ENCODE assay signal across 1 cellular context in the genomic region with DNA sequence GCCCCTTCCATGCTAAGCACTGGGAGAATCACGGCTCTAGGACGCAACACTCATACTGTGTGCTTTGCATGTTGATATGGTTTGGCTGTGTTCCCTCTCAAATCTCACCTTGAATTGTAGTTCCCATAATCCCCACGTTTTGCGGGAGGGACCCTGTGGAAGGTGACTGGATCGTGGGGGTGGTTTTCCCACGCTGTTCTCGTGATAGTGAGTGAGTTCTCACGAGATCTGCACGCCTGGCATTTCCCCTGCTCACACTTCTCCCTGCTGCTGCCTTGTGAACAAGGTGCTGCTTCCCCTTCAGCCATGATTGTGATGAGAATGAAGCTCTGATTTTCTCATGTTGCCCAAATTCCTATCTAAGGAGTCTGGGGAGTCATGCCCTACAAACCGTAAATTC.
TF ChIP-seq lines count a peak whose summit lies in the region.

No MANE protein-coding gene starts in this region.

TF ChIP-seq in HepG2, 621 proteins besides CTCF, POLR2A, EP300 and RAD21:
- TF ChIP-seq, protein P1, sequence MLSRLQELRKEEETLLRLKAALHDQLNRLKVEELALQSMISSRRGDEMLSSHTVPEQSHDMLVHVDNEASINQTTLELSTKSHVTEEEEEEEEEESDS (CRISPR knock-in tag; IDR thresholded peaks at IDR 0.05; ENCODE audit: borderline replicate concordance): no peak
- no peak for TF ChIP-seq SAP130 (CRISPR knock-in tag; IDR thresholded peaks at IDR 0.05; ENCODE audit: low read depth)
- TF ChIP-seq, protein P2, sequence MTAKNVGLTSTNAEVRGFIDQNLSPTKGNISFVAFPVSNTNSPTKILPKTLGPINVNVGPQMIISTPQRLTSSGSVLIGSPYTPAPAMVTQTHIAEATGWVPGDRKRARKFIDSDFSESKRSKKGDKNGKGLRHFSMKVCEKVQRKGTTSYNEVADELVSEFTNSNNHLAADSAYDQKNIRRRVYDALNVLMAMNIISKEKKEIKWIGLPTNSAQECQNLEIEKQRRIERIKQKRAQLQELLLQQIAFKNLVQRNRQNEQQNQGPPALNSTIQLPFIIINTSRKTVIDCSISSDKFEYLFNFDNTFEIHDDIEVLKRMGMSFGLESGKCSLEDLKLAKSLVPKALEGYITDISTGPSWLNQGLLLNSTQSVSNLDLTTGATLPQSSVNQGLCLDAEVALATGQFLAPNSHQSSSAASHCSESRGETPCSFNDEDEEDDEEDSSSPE (CRISPR knock-in tag; IDR thresholded peaks at IDR 0.05): no peak
- TF ChIP-seq, protein P3, sequence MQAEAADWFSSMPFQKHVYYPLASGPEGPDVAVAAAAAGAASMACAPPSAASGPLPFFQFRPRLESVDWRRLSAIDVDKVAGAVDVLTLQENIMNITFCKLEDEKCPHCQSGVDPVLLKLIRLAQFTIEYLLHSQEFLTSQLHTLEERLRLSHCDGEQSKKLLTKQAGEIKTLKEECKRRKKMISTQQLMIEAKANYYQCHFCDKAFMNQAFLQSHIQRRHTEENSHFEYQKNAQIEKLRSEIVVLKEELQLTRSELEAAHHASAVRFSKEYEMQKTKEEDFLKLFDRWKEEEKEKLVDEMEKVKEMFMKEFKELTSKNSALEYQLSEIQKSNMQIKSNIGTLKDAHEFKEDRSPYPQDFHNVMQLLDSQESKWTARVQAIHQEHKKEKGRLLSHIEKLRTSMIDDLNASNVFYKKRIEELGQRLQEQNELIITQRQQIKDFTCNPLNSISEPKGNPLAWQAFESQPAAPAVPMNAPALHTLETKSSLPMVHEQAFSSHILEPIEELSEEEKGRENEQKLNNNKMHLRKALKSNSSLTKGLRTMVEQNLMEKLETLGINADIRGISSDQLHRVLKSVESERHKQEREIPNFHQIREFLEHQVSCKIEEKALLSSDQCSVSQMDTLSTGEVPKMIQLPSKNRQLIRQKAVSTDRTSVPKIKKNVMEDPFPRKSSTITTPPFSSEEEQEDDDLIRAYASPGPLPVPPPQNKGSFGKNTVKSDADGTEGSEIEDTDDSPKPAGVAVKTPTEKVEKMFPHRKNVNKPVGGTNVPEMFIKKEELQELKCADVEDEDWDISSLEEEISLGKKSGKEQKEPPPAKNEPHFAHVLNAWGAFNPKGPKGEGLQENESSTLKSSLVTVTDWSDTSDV (CRISPR knock-in tag; IDR thresholded peaks at IDR 0.05): no peak
- no peak for TF ChIP-seq CBFB (CRISPR knock-in tag; IDR thresholded peaks at IDR 0.05)
- no peak for TF ChIP-seq RORA (CRISPR knock-in tag; IDR thresholded peaks at IDR 0.05)
- TF ChIP-seq, protein P4, sequence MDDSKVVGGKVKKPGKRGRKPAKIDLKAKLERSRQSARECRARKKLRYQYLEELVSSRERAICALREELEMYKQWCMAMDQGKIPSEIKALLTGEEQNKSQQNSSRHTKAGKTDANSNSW (CRISPR knock-in tag; IDR thresholded peaks at IDR 0.05; ENCODE audit: borderline replicate concordance): no peak
- TF ChIP-seq CHD2 (IDR thresholded peaks at IDR 0.05; ENCODE audit: low read depth, low read length): 0 out of 2 replicates have a peak, but pooled peaks have one; percentile 40
- TF ChIP-seq, protein P5, sequence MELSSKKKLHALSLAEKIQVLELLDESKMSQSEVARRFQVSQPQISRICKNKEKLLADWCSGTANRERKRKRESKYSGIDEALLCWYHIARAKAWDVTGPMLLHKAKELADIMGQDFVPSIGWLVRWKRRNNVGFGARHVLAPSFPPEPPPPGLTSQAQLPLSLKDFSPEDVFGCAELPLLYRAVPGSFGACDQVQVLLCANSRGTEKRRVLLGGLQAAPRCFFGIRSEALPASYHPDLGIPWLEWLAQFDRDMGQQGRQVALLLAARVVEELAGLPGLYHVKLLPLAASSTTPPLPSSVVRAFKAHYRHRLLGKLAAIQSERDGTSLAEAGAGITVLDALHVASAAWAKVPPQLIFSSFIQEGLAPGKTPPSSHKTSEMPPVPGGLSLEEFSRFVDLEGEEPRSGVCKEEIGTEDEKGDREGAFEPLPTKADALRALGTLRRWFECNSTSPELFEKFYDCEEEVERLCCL (CRISPR knock-in tag; IDR thresholded peaks at IDR 0.05; ENCODE audit: borderline replicate concordance): no peak
